19 cellular contexts compared by ENCODE assay signal in the genomic region with DNA sequence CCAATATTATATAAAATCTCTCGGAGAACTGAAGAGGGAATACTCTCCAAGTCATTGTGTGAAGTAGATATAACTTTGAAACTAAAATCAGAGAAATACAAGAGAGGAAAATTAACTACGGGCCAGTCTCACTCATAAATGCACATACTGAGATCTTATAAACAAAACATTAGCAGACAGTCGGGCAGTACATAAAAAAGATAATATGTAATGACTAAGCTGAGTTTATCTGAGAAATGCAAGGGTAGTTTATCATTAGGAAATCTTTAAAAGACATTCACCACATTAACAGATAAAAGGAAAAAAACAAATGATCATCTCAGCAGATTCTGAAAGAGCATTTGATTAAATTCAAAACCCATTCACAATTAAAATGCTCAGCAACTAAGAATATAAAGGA.
"Had no signal": no experiment of that assay in that cellular context is flagged by ENCODE, and none has a peak within 500 bp of the region (broad histone marks: within the 10 kb centered on the region; RNA-seq: fewer than 3 reads in every experiment).

No MANE protein-coding gene starts in this region.

- H3K36me3 ChIP-seq: sigmoid colon, upper lobe of right lung had no signal

- H3K9me3 ChIP-seq: body of pancreas, sigmoid colon, testis, upper lobe of right lung had no signal

- ATAC-seq: activated CD8-positive, alpha-beta memory T cell treated with anti-CD3 and anti-CD28 coated beads, Interleukin-2, amount 10 ng/mL, durations not matched to agents 7 days and 5 days; activated naive CD8-positive, alpha-beta T cell treated with anti-CD3 and anti-CD28 coated beads, Interleukin-2, amount 50 U/mL, for 24 hours; activated T-cell treated with anti-CD3 and anti-CD28 coated beads, Interleukin-2, amount 50 U/mL, for 4 hours; body of pancreas; natural killer cell; upper lobe of right lung had no signal

- H3K27ac Mint-ChIP-seq: activated CD4-positive, alpha-beta T cell treated with anti-CD3 and anti-CD28 coated beads, Interleukin-2, amount 10 ng/mL, durations not matched to agents 24 days and 14 days; activated CD8-positive, alpha-beta memory T cell treated with anti-CD3 and anti-CD28 coated beads, Interleukin-2, amount 10 ng/mL, durations not matched to agents 7 days and 5 days; activated naive CD8-positive, alpha-beta T cell treated with anti-CD3 and anti-CD28 coated beads, Interleukin-2, amount 50 U/mL, for 24 hours; endodermal cell; natural killer cell; stimulated activated naive CD8-positive, alpha-beta T cell treated with anti-CD3 and anti-CD28 coated beads, Interleukin-15, Interleukin-2, amounts not matched to agents 100 ng/mL and 50 ng/mL, for 24 hours had no signal

- H3K4me3 ChIP-seq: body of pancreas, sigmoid colon, testis, upper lobe of right lung had no signal

- H3K27me3 Mint-ChIP-seq: activated CD4-positive, alpha-beta T cell treated with anti-CD3 and anti-CD28 coated beads, Interleukin-2, amount 10 ng/mL, durations not matched to agents 24 days and 14 days; activated CD8-positive, alpha-beta memory T cell treated with anti-CD3 and anti-CD28 coated beads, Interleukin-2, amount 10 ng/mL, durations not matched to agents 7 days and 5 days; activated naive CD8-positive, alpha-beta T cell treated with anti-CD3 and anti-CD28 coated beads, Interleukin-2, amount 50 U/mL, for 24 hours; central memory CD8-positive, alpha-beta T cell; stimulated activated naive CD8-positive, alpha-beta T cell treated with anti-CD3 and anti-CD28 coated beads, Interleukin-15, Interleukin-2, amounts not matched to agents 100 ng/mL and 50 ng/mL, for 24 hours had no signal

- H3K4me1 Mint-ChIP-seq: endodermal cell had no signal

- H3K36me3 Mint-ChIP-seq: natural killer cell had no signal

- H3K27me3 ChIP-seq: body of pancreas, sigmoid colon, testis, upper lobe of right lung had no signal

- H3K9me3 Mint-ChIP-seq: activated naive CD8-positive, alpha-beta T cell treated with anti-CD3 and anti-CD28 coated beads, Interleukin-2, amount 50 U/mL, for 24 hours; activated T-cell treated with anti-CD3 and anti-CD28 coated beads, Interleukin-2, amount 50 U/mL, for 4 hours; central memory CD8-positive, alpha-beta T cell; natural killer cell; stimulated activated naive CD8-positive, alpha-beta T cell treated with anti-CD3 and anti-CD28 coated beads, Interleukin-15, Interleukin-2, amounts not matched to agents 100 ng/mL and 50 ng/mL, for 24 hours had no signal

- H3K27ac ChIP-seq: body of pancreas, sigmoid colon, testis, upper lobe of right lung had no signal

- H3K4me1 ChIP-seq: body of pancreas, testis, upper lobe of right lung had no signal

- DNase-seq: activated CD4-positive, alpha-beta T cell treated with anti-CD3 and anti-CD28 coated beads, Interleukin-2, amount 10 ng/mL, durations not matched to agents 24 days and 14 days; activated CD8-positive, alpha-beta memory T cell treated with anti-CD3 and anti-CD28 coated beads, Interleukin-2, amount 10 ng/mL, durations not matched to agents 7 days and 5 days; activated gamma-delta T cell treated with Interleukin-2 at 50 U/mL for 16 hours; activated naive CD8-positive, alpha-beta T cell treated with anti-CD3 and anti-CD28 coated beads, Interleukin-2, amount 50 U/mL, for 24 hours; activated T-cell treated with anti-CD3 and anti-CD28 coated beads, Interleukin-2, amount 50 U/mL, for 4 hours; body of pancreas; dermis blood vessel endothelial cell; endodermal cell; foreskin fibroblast; mammary epithelial cell; natural killer cell; nucleus accumbens; sigmoid colon; stimulated activated CD4-positive, alpha-beta T cell treated with anti-CD3 and anti-CD28 coated beads, Interleukin-2, amount 100 ng/mL, for 48 hours; stimulated activated CD8-positive, alpha-beta memory T cell treated with anti-CD3 and anti-CD28 coated beads, Interleukin-4, amount 100 ng/mL, for 48 hours; testis; upper lobe of right lung had no signal

- H3K4me3 Mint-ChIP-seq: activated CD4-positive, alpha-beta T cell treated with anti-CD3 and anti-CD28 coated beads, Interleukin-2, amount 10 ng/mL, durations not matched to agents 24 days and 14 days; activated CD8-positive, alpha-beta memory T cell treated with anti-CD3 and anti-CD28 coated beads, Interleukin-2, amount 10 ng/mL, durations not matched to agents 7 days and 5 days; activated naive CD8-positive, alpha-beta T cell treated with anti-CD3 and anti-CD28 coated beads, Interleukin-2, amount 50 U/mL, for 24 hours; activated T-cell treated with anti-CD3 and anti-CD28 coated beads, Interleukin-2, amount 50 U/mL, for 4 hours; central memory CD8-positive, alpha-beta T cell; endodermal cell; natural killer cell; stimulated activated naive CD8-positive, alpha-beta T cell treated with anti-CD3 and anti-CD28 coated beads, Interleukin-15, Interleukin-2, amounts not matched to agents 100 ng/mL and 50 ng/mL, for 24 hours had no signal
